In the genomic region with DNA sequence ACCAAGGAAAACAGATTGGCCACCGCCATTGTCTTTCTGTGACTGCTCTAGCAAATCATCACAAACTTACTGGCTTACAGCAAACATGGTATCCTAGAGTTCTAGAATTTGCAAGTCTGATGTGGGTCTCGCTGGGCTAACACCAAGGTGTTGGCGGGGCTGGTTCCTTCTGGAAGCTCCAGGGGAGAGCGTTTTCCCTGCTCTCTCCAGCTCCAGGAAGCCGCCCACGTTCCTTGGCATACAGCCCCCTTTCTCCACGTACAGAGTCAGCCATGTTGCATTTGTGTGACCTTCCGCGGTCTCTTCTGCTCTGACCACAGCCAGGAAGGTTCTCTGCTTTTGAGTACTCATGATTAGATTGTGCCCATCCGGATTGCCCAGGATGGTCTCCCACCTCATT, we compare ENCODE assay signal across 20 cellular contexts. TPM values are rescaled to one million over a fixed set of nuclear protein-coding genes. Genes with fewer than 3 reads are reported as not detected.
A peak's percentile ranks its signal among the peaks of the same experiment; 100 is the strongest.
DNase-seq lines count a peak whose midpoint lies in the region; ATAC-seq and TF ChIP-seq lines count a peak whose summit lies in the region.
"Had no signal": no experiment of that assay in that cellular context is flagged by ENCODE, and none has a peak within 500 bp of the region (broad histone marks: within the 10 kb centered on the region; RNA-seq: fewer than 3 reads in every experiment).

No MANE protein-coding gene starts in this region.

- peaks cover 34% of the 10 kb centered on the region for H3K36me3 Mint-ChIP-seq in activated CD4-positive, alpha-beta T cell treated with anti-CD3 and anti-CD28 coated beads, Interleukin-2, amount 10 ng/mL, durations not matched to agents 24 days and 14 days (ENCODE audit: low read depth)
- H3K36me3 Mint-ChIP-seq in IgD-negative memory B cell: peaks cover 2% of the 10 kb centered on the region
- peaks cover 35% of the 10 kb centered on the region for H3K36me3 Mint-ChIP-seq in activated naive CD8-positive, alpha-beta T cell treated with anti-CD3 and anti-CD28 coated beads, Interleukin-2, amount 50 U/mL, for 24 hours (ENCODE audit: low read depth)
- H3K36me3 Mint-ChIP-seq in nephron progenitor cell (ENCODE audit: low read depth): peaks cover 9% of the 10 kb centered on the region
- peaks cover 12% of the 10 kb centered on the region for H3K36me3 Mint-ChIP-seq in HFFc6 (ENCODE audit: low read depth)

- no peak for DNase-seq in activated CD4-positive, alpha-beta T cell treated with anti-CD3 and anti-CD28 coated beads, Interleukin-2, amount 10 ng/mL, durations not matched to agents 24 days and 14 days
- DNase-seq in activated CD4-positive, alpha-beta T cell treated with anti-CD3 and anti-CD28 coated beads for 1 hour: no peak
- no peak for DNase-seq in activated naive CD8-positive, alpha-beta T cell treated with anti-CD3 and anti-CD28 coated beads, Interleukin-2, amount 50 U/mL, for 24 hours
- DNase-seq in nephron progenitor cell (no peak), HFFc6 (no peak), COR-L47 (lab: John Stamatoyannopoulos, UW) (no peak), colonic mucosa (no peak)
- DNase-seq: activated CD4-positive, CD25-positive, alpha-beta regulatory T cell; activated CD8-positive, alpha-beta memory T cell treated with anti-CD3 and anti-CD28 coated beads, Interleukin-2, amount 50 U/mL, for 4 hours; C1 segment of cervical spinal cord; mesendoderm; NCI-H1694 treated with DMSO at 0.1 percent for 48 hours; NCI-H82; SJCRH30; stimulated activated CD4-positive, alpha-beta T cell treated with anti-CD3 and anti-CD28 coated beads, Interleukin-2, amount 100 ng/mL, for 48 hours had no signal

- no peaks in the 10 kb centered on the region for H3K27me3 Mint-ChIP-seq in activated CD4-positive, alpha-beta T cell treated with anti-CD3 and anti-CD28 coated beads, Interleukin-2, amount 10 ng/mL, durations not matched to agents 24 days and 14 days
- H3K27me3 Mint-ChIP-seq in IgD-negative memory B cell (no peaks in the 10 kb centered on the region), nephron progenitor cell (ENCODE audit: low read depth, poor library complexity) (peaks cover 8% of the 10 kb centered on the region), HFFc6 (ENCODE audit: insufficient read depth) (peaks cover 1% of the 10 kb centered on the region; the same call in 1 of the 2 replicates)
- no peaks in the 10 kb centered on the region for H3K27me3 Mint-ChIP-seq in activated naive CD8-positive, alpha-beta T cell treated with anti-CD3 and anti-CD28 coated beads, Interleukin-2, amount 50 U/mL, for 24 hours
- H3K27me3 Mint-ChIP-seq: dendritic cell treated with granulocyte-macrophage colony-stimulating factor and Interleukin-4, amounts not matched to agents 40 ng/mL and 50 ng/mL, for 4 days; progenitor cell of endocrine pancreas had no signal

- peaks cover 45% of the 10 kb centered on the region for H3K4me1 Mint-ChIP-seq in activated CD4-positive, alpha-beta T cell treated with anti-CD3 and anti-CD28 coated beads, Interleukin-2, amount 10 ng/mL, durations not matched to agents 24 days and 14 days
- H3K4me1 Mint-ChIP-seq in IgD-negative memory B cell: peaks cover 40 to 50% (median 41%) of the 10 kb centered on the region in 3 donors
- H3K4me1 Mint-ChIP-seq in activated naive CD8-positive, alpha-beta T cell treated with anti-CD3 and anti-CD28 coated beads, Interleukin-2, amount 50 U/mL, for 24 hours: peaks cover 60% of the 10 kb centered on the region
- peaks cover 11% of the 10 kb centered on the region for H3K4me1 Mint-ChIP-seq in nephron progenitor cell
- H3K4me1 Mint-ChIP-seq in HFFc6 (ENCODE audit: low read depth): peaks cover 7% of the 10 kb centered on the region
- H3K4me1 Mint-ChIP-seq: neural crest cell had no signal

- ATAC-seq in activated naive CD8-positive, alpha-beta T cell treated with anti-CD3 and anti-CD28 coated beads, Interleukin-2, amount 50 U/mL, for 24 hours: no peak
- ATAC-seq: Panc1 had no signal

- peaks cover 13% of the 10 kb centered on the region for H3K36me3 ChIP-seq in colonic mucosa
- H3K36me3 ChIP-seq: SJCRH30 had no signal

- H3K27ac Mint-ChIP-seq in activated CD4-positive, alpha-beta T cell treated with anti-CD3 and anti-CD28 coated beads, Interleukin-2, amount 10 ng/mL, durations not matched to agents 24 days and 14 days: peak overlapping the region; percentile 85
- H3K27ac Mint-ChIP-seq in IgD-negative memory B cell: peak overlapping the region in 2 of 3 donors; percentile 59 to 91
- peak overlapping the region; percentile 98 for H3K27ac Mint-ChIP-seq in activated naive CD8-positive, alpha-beta T cell treated with anti-CD3 and anti-CD28 coated beads, Interleukin-2, amount 50 U/mL, for 24 hours
- peak overlapping the region; percentile 95 for H3K27ac Mint-ChIP-seq in nephron progenitor cell
- no peak overlapping the region for H3K27ac Mint-ChIP-seq in HFFc6
- H3K27ac Mint-ChIP-seq: progenitor cell of endocrine pancreas had no signal

- no peaks in the 10 kb centered on the region for H3K27me3 ChIP-seq in colonic mucosa
- H3K27me3 ChIP-seq: SJCRH30 had no signal

- H3K4me3 Mint-ChIP-seq in activated CD4-positive, alpha-beta T cell treated with anti-CD3 and anti-CD28 coated beads, Interleukin-2, amount 10 ng/mL, durations not matched to agents 24 days and 14 days: peak overlapping the region; percentile 82
- H3K4me3 Mint-ChIP-seq in IgD-negative memory B cell: peak overlapping the region in 1 of 4 donors; percentile 9
- no peak overlapping the region for H3K4me3 Mint-ChIP-seq in activated naive CD8-positive, alpha-beta T cell treated with anti-CD3 and anti-CD28 coated beads, Interleukin-2, amount 50 U/mL, for 24 hours
- no peak overlapping the region for H3K4me3 Mint-ChIP-seq in nephron progenitor cell
- H3K4me3 Mint-ChIP-seq in HFFc6: no peak overlapping the region
- H3K4me3 Mint-ChIP-seq: dendritic cell treated with granulocyte-macrophage colony-stimulating factor and Interleukin-4, amounts not matched to agents 40 ng/mL and 50 ng/mL, for 4 days; neural crest cell had no signal

- TF ChIP-seq CTCF in nephron progenitor cell (IDR thresholded peaks at IDR 0.05) (no peak), HFFc6 (IDR thresholded peaks at IDR 0.05) (no peak), colonic mucosa (IDR thresholded peaks at IDR 0.05) (no peak)

- no peaks in the 10 kb centered on the region for H3K4me1 ChIP-seq in colonic mucosa
- H3K4me1 ChIP-seq: SJCRH30 had no signal

- intact Hi-C loops in activated CD4-positive, alpha-beta T cell treated with anti-CD3 and anti-CD28 coated beads, Interleukin-2, amount 10 ng/mL, durations not matched to agents 24 days and 14 days (cut with micrococcal nuclease): no loop called here
- intact Hi-C loops in colonic mucosa (cut with DNase I): no loop called here

- H3K9me3 Mint-ChIP-seq in activated CD4-positive, alpha-beta T cell treated with anti-CD3 and anti-CD28 coated beads, Interleukin-2, amount 10 ng/mL, durations not matched to agents 24 days and 14 days: no peaks in the 10 kb centered on the region
- H3K9me3 Mint-ChIP-seq in IgD-negative memory B cell: no peaks in the 10 kb centered on the region
- no peaks in the 10 kb centered on the region for H3K9me3 Mint-ChIP-seq in activated naive CD8-positive, alpha-beta T cell treated with anti-CD3 and anti-CD28 coated beads, Interleukin-2, amount 50 U/mL, for 24 hours
- no peaks in the 10 kb centered on the region for H3K9me3 Mint-ChIP-seq in nephron progenitor cell
- H3K9me3 Mint-ChIP-seq in HFFc6: no peaks in the 10 kb centered on the region
- H3K9me3 Mint-ChIP-seq: dendritic cell treated with granulocyte-macrophage colony-stimulating factor and Interleukin-4, amounts not matched to agents 40 ng/mL and 50 ng/mL, for 4 days; neural crest cell had no signal

- H3K9ac ChIP-seq in colonic mucosa (ENCODE audit: low read depth in 2 of 2, low read length in 2 of 2): no peak overlapping the region

- no peaks in the 10 kb centered on the region for H3K9me3 ChIP-seq in colonic mucosa
- H3K9me3 ChIP-seq: SJCRH30 had no signal

- H3K4me3 ChIP-seq in colonic mucosa: no peak overlapping the region
- H3K4me3 ChIP-seq: SJCRH30 had no signal

- no peak overlapping the region for H3K27ac ChIP-seq in colonic mucosa
- H3K27ac ChIP-seq: SJCRH30 had no signal

RNA-seq across cellular contexts. Expression of a gene that starts 27.5 kb away (rescaled TPM):
- 39.2 and 41.0 TPM in 2 replicates for total RNA-seq in activated CD4-positive, alpha-beta T cell treated with anti-CD3 and anti-CD28 coated beads, Interleukin-2, amount 10 ng/mL, durations not matched to agents 24 days and 14 days
- 64.3 TPM for polyA plus RNA-seq in IgD-negative memory B cell
- 10 to 100 TPM; 20.4 to 24.1 (median 22.2) TPM for total RNA-seq in HFFc6 (2021; fragmentation: NEBNext Ultra II Directional; extraction: Animal tissue kit (Norgen Biotek cat#: 25700))
- 10 to 100 TPM; 34.2 to 36.4 TPM for total RNA-seq in colonic mucosa

RNA-seq across cellular contexts. Expression of a gene that starts 51.9 kb away (rescaled TPM):
- total RNA-seq in activated CD4-positive, alpha-beta T cell treated with anti-CD3 and anti-CD28 coated beads, Interleukin-2, amount 10 ng/mL, durations not matched to agents 24 days and 14 days: 62.8 and 63.2 TPM in 2 replicates
- polyA plus RNA-seq in IgD-negative memory B cell: 11.7 TPM
- total RNA-seq in HFFc6 (2021; fragmentation: NEBNext Ultra II Directional; extraction: Animal tissue kit (Norgen Biotek cat#: 25700)): 10 to 100 TPM; 49.1 to 54.8 (median 52.0) TPM
- 10 to 100 TPM; 24.7 to 46.6 TPM for total RNA-seq in colonic mucosa
